19 cellular contexts compared by ENCODE assay signal in genomic region chr9:112325600-112325999, GRCh38. TPM values are rescaled to one million over a fixed set of nuclear protein-coding genes. Genes with fewer than 3 reads are reported as not detected.
DNase-seq lines count a peak whose midpoint lies in the region; ATAC-seq, FAIRE-seq and TF ChIP-seq lines count a peak whose summit lies in the region.
"Had no signal": no experiment of that assay in that cellular context is flagged by ENCODE, and none has a peak within 500 bp of the region (broad histone marks: within the 10 kb centered on the region; RNA-seq: fewer than 3 reads in every experiment).

No MANE protein-coding gene starts in this region.

- H3K9ac ChIP-seq in K562 (ENCODE audit: insufficient read depth in 1 of 2, low read depth in 2 of 2, low read length in 2 of 2): no peak overlapping the region
- H3K9ac ChIP-seq: BLaER1 had no signal

- H3K9me1 ChIP-seq in K562 (ENCODE audit: control insufficient read depth, insufficient read depth, low read length): no peaks in the 10 kb centered on the region

- BruUV-seq in K562 (replicated peaks; lab: Mats Ljungman, UMichigan): no TSS peak

- no peak for DNase-seq in activated naive CD8-positive, alpha-beta T cell treated with anti-CD3 and anti-CD28 coated beads for 36 hours
- DNase-seq in K562 (ENCODE audit: extremely low read depth in 1 of 4, low spot score in 3 of 4) (no peak), naive B cell (no peak), type B pancreatic cell (ENCODE audit: extremely low spot score, unreplicated experiment) (no peak), mesenteric fat pad (ENCODE audit: low spot score) (no peak), small intestine (no peak), foreskin keratinocyte (no peak)
- DNase-seq: activated CD4-positive, CD25-positive, alpha-beta regulatory T cell treated with anti-CD3 and anti-CD28 coated beads, Interleukin-2, amount 50 U/mL, for 72 hours; erythroblast; left cardiac atrium; MG63; NCI-H1417 treated with DMSO at 0.1 percent for 48 hours; NCI-H2171 treated with DMSO at 0.1 percent for 48 hours; NCI-H526; substantia nigra had no signal

- no peak for TF ChIP-seq CTCF in K562 (IDR thresholded peaks at IDR 0.05 in 2 of 3, conservative IDR thresholded peaks at IDR 0.05 in 1 of 3; ENCODE audit: insufficient read depth in 2 of 3, low read depth in 1 of 3, low read length in 3 of 3)
- TF ChIP-seq CTCF in type B pancreatic cell (conservative IDR thresholded peaks at IDR 0.05): no peak
- TF ChIP-seq CTCF in foreskin keratinocyte (conservative IDR thresholded peaks at IDR 0.05): no peak

- H2AFZ ChIP-seq in K562 (ENCODE audit: low read depth, low read length): no peak overlapping the region

- H3K4me3 ChIP-seq in K562 (no peak overlapping the region), small intestine (ENCODE audit: low read depth in 1 of 2, low read length in 2 of 2) (no peak overlapping the region)
- H3K4me3 ChIP-seq: BLaER1, cardiac muscle cell, MG63, vagina had no signal

- CTCF ChIA-PET in K562 (lab: Yijun Ruan, JAX; ENCODE audit: low intra/inter-chr PET ratio): no interaction called here

- peaks cover 73% of the 10 kb centered on the region for H3K4me1 Mint-ChIP-seq in activated naive CD8-positive, alpha-beta T cell (ENCODE audit: low read depth)
- H3K4me1 Mint-ChIP-seq in activated naive CD8-positive, alpha-beta T cell treated with anti-CD3 and anti-CD28 coated beads for 36 hours: peaks cover 48% of the 10 kb centered on the region
- H3K4me1 Mint-ChIP-seq in naive B cell: peaks cover 56 to 90% (median 59%) of the 10 kb centered on the region in 3 donors
- H3K4me1 Mint-ChIP-seq in type B pancreatic cell (ENCODE audit: unreplicated experiment): peaks cover 28% of the 10 kb centered on the region

- H3K27me3 Mint-ChIP-seq in activated naive CD8-positive, alpha-beta T cell: no peaks in the 10 kb centered on the region
- H3K27me3 Mint-ChIP-seq in activated naive CD8-positive, alpha-beta T cell treated with anti-CD3 and anti-CD28 coated beads for 36 hours: no peaks in the 10 kb centered on the region
- no peaks in the 10 kb centered on the region for H3K27me3 Mint-ChIP-seq in naive B cell
- H3K27me3 Mint-ChIP-seq in type B pancreatic cell: no peaks in the 10 kb centered on the region

- H4K20me1 ChIP-seq in K562 (replicated peaks; ENCODE audit: control insufficient read depth, insufficient read depth, low read length): no peaks in the 10 kb centered on the region

- H3K4me3 Mint-ChIP-seq in activated naive CD8-positive, alpha-beta T cell: peak overlapping the region; percentile 7
- no peak overlapping the region for H3K4me3 Mint-ChIP-seq in activated naive CD8-positive, alpha-beta T cell treated with anti-CD3 and anti-CD28 coated beads for 36 hours
- H3K4me3 Mint-ChIP-seq in naive B cell (peak overlapping the region in 3 of 8 donors; percentile 18 to 65 (median 24)), type B pancreatic cell (peak overlapping the region; percentile 81)

- TF ChIP-seq EP300 in K562 (IDR thresholded peaks at IDR 0.05; ENCODE audit: low read length): no peak

- POLR2A ChIA-PET in K562 (lab: Yijun Ruan, JAX): interaction anchor here (0.8 to 3.1 kb wide), 3 partner anchors 11 to 212 kb away, joined by 3 to 19 read pairs (median 4); no protein-coding TSS in a partner anchor

- peak; percentile 6 for ATAC-seq in K562
- ATAC-seq in naive B cell (ENCODE audit: low read depth in 2 of 2): no peak
- ATAC-seq in foreskin keratinocyte: no peak
- ATAC-seq: left cardiac atrium had no signal

- in situ Hi-C loops in K562 (cut with MboI): no loop called here

- H3K4me1 ChIP-seq in K562 (replicated peaks in 1 of 2; ENCODE audit: control insufficient read depth in 2 of 2, insufficient read depth in 2 of 2, low read length in 2 of 2) (peaks cover 8 to 15% of the 10 kb centered on the region in 2 experiments; a peak in 3 of 5 replicates), small intestine (ENCODE audit: control insufficient read depth in 2 of 2, insufficient read depth in 1 of 2, low read depth in 1 of 2, low read length in 1 of 2) (peaks cover 3% of the 10 kb centered on the region in 2 donors), foreskin keratinocyte (peaks cover 50% of the 10 kb centered on the region)

- H3K27me3 ChIP-seq in K562 (ENCODE audit: control insufficient read depth in 2 of 2, insufficient read depth in 2 of 2, low read length in 2 of 2): no peaks in the 10 kb centered on the region
- no peaks in the 10 kb centered on the region for H3K27me3 ChIP-seq in small intestine (ENCODE audit: control insufficient read depth in 2 of 2, insufficient read depth in 2 of 2, low read length in 2 of 2)
- H3K27me3 ChIP-seq in foreskin keratinocyte: no peaks in the 10 kb centered on the region
- H3K27me3 ChIP-seq: BLaER1, cardiac muscle cell, MG63, vagina had no signal

- H3K79me2 ChIP-seq in K562 (ENCODE audit: control insufficient read depth, insufficient read depth, low read length): peaks cover 98% of the 10 kb centered on the region

- no peak overlapping the region for H3K4me2 ChIP-seq in K562 (ENCODE audit: insufficient read depth, low read length)
- H3K4me2 ChIP-seq: BLaER1 had no signal

- H3K36me3 ChIP-seq in K562 (ENCODE audit: control insufficient read depth, insufficient read depth, low read length): peaks cover 31% of the 10 kb centered on the region; the same call in 2 of the 3 replicates
- H3K36me3 ChIP-seq in small intestine (ENCODE audit: control insufficient read depth in 2 of 2, insufficient read depth in 2 of 2, low read length in 2 of 2): peaks cover 0 to 1% of the 10 kb centered on the region in 2 donors
- H3K36me3 ChIP-seq: cardiac muscle cell, vagina had no signal

- H3K27ac Mint-ChIP-seq in activated naive CD8-positive, alpha-beta T cell: peak overlapping the region; percentile 66
- H3K27ac Mint-ChIP-seq in activated naive CD8-positive, alpha-beta T cell treated with anti-CD3 and anti-CD28 coated beads for 36 hours: no peak overlapping the region
- H3K27ac Mint-ChIP-seq in naive B cell: peak overlapping the region in 5 of 6 donors; percentile 24 to 88 (median 35)
- H3K27ac Mint-ChIP-seq in type B pancreatic cell: peak overlapping the region; percentile 99

- TF ChIP-seq RAD21 in K562 (CRISPR knock-in tag; conservative IDR thresholded peaks at IDR 0.05 in 1 of 2, IDR thresholded peaks at IDR 0.05 in 1 of 2): no peak

- no peaks in the 10 kb centered on the region; the same call in 1 of the 2 replicates for H3K9me3 ChIP-seq in K562 (replicated peaks; ENCODE audit: control insufficient read depth, insufficient read depth, low read depth, low read length)
- H3K9me3 ChIP-seq in small intestine (ENCODE audit: control insufficient read depth, low read depth): no peaks in the 10 kb centered on the region
- H3K9me3 ChIP-seq: vagina had no signal

- peaks cover 25% of the 10 kb centered on the region for H3K36me3 Mint-ChIP-seq in activated naive CD8-positive, alpha-beta T cell
- H3K36me3 Mint-ChIP-seq in activated naive CD8-positive, alpha-beta T cell treated with anti-CD3 and anti-CD28 coated beads for 36 hours: peaks cover 50% of the 10 kb centered on the region
- H3K36me3 Mint-ChIP-seq in naive B cell: peaks cover 16 to 17% of the 10 kb centered on the region in 2 donors
- H3K36me3 Mint-ChIP-seq in type B pancreatic cell: peaks cover 28% of the 10 kb centered on the region

- peaks cover 9% of the 10 kb centered on the region for H3K9me3 Mint-ChIP-seq in activated naive CD8-positive, alpha-beta T cell (ENCODE audit: low read depth)
- H3K9me3 Mint-ChIP-seq in activated naive CD8-positive, alpha-beta T cell treated with anti-CD3 and anti-CD28 coated beads for 36 hours: peaks cover 20% of the 10 kb centered on the region
- H3K9me3 Mint-ChIP-seq in naive B cell (peaks cover 0 to 11% (median 3%) of the 10 kb centered on the region in 7 donors), type B pancreatic cell (peaks cover 14% of the 10 kb centered on the region)

- intact Hi-C loops in K562 (cut with micrococcal nuclease): no loop called here

- WGBS in K562 (ENCODE audit: insufficient coverage, low coverage, missing lambda C conversion rate): 79% methylated on average over 7 of the region's 8 CpGs
- WGBS in small intestine, 3 donors: 76 to 90% (median 78%) methylated on average over 8 of the region's 8 CpGs

- no peak for FAIRE-seq in K562 (lab: Jason Lieb, UNC)
- no peak for FAIRE-seq in small intestine (lab: Jason Lieb, UNC)

- H3K27ac ChIP-seq in K562 (ENCODE audit: extremely low read depth, low read depth, low read length) (peak overlapping the region; percentile 41; the same call in 1 of the 3 replicates), small intestine (ENCODE audit: low read depth in 1 of 2, low read length in 1 of 2) (no peak overlapping the region), foreskin keratinocyte (no peak overlapping the region)
- H3K27ac ChIP-seq: BLaER1, cardiac muscle cell, vagina had no signal

- TF ChIP-seq POLR2A in K562 (conservative IDR thresholded peaks at IDR 0.05): no peak

RNA-seq across cellular contexts. Expression of gene PTBP3, which starts 7.8 kb away (rescaled TPM):
- 100 to 1,000 TPM; 116 to 118 TPM for total RNA-seq in activated naive CD8-positive, alpha-beta T cell treated with anti-CD3 and anti-CD28 coated beads for 36 hours
- 83.3 and 94.4 TPM in 2 replicates for total RNA-seq in K562 (2011; cell fraction: chromatin; rRNA removed; ENCODE audit: low replicate concordance)
- total RNA-seq in K562 (2011; cell fraction: nucleolus; rRNA removed): 15.2 and 20.9 TPM in 2 replicates
- 43.6 and 84.2 TPM in 2 replicates for total RNA-seq in K562 (2011; cell fraction: nucleoplasm; rRNA removed)
- total RNA-seq in K562 (2014; rRNA removed): 36.9 and 44.4 TPM in 2 replicates
- 83.5 and 93.8 TPM in 2 replicates for total RNA-seq in K562 (2014; rRNA removed; fragmentation: Illumina TruSeq; extraction: Trizol)
- total RNA-seq in K562 (2015; rRNA removed; fragmentation: Illumina TruSeq; extraction: Trizol): 71.3 and 77.1 TPM in 2 replicates
- total RNA-seq in K562 (2021): 109 and 116 TPM in 2 replicates
- 132 and 151 TPM in 2 replicates for polyA plus RNA-seq in K562 (2011; rRNA removed)
- polyA plus RNA-seq in K562 (2011; cell fraction: cytosol; rRNA removed): 122 and 173 TPM in 2 replicates
- polyA plus RNA-seq in K562 (2011; cell fraction: nucleus; rRNA removed): 54.8 and 78.5 TPM in 2 replicates
- polyA plus RNA-seq in K562 (2012): 34.5 and 35.0 TPM in 2 replicates
- 60.3 and 68.0 TPM in 2 replicates for polyA plus RNA-seq in K562 (2014; fragmentation: Illumina TruSeq; extraction: Trizol)
- polyA plus RNA-seq in K562 (2014; fragmentation: Nextera tagmentation; extraction: Ambion mirVana): 10 to 100 TPM; 22.4 to 26.7 TPM
- polyA plus RNA-seq in K562 (2014; rRNA removed): 42.0 and 45.5 TPM in 2 replicates
- 252 and 271 TPM in 2 replicates for polyA minus RNA-seq in K562 (2011; rRNA and poly(A)+ RNA removed)
- polyA minus RNA-seq in K562 (2011; cell fraction: cytosol; rRNA and poly(A)+ RNA removed): 85.2 and 87.1 TPM in 2 replicates
- polyA minus RNA-seq in K562 (2011; cell fraction: nucleus; rRNA and poly(A)+ RNA removed): 22.9 and 43.9 TPM in 2 replicates
- 10 to 100 TPM; 23.8 to 61.3 (median 54.9) TPM for polyA plus RNA-seq in naive B cell (ENCODE audit: low read depth in 6 of 6)
- 78.6 and 174 TPM in 2 replicates for total RNA-seq in type B pancreatic cell (ENCODE audit: low replicate concordance)
- total RNA-seq in mesenteric fat pad: 53.6 TPM
- polyA plus RNA-seq in small intestine: 10 to 100 TPM; 19.7 to 28.9 (median 22.4) TPM
- 62.1 and 67.8 TPM in 2 replicates for total RNA-seq in foreskin keratinocyte
- 11.2 and 14.7 TPM in 2 replicates for polyA plus RNA-seq in foreskin keratinocyte

RNA-seq across cellular contexts. Expression of gene HSDL2, which starts 54.3 kb away (rescaled TPM):
- total RNA-seq in activated naive CD8-positive, alpha-beta T cell treated with anti-CD3 and anti-CD28 coated beads for 36 hours: 10 to 100 TPM; 21.4 to 22.3 TPM
- total RNA-seq in K562 (2011; cell fraction: chromatin; rRNA removed; ENCODE audit: low replicate concordance): 17.0 and 29.9 TPM in 2 replicates
- 11.0 and 12.2 TPM in 2 replicates for total RNA-seq in K562 (2011; cell fraction: nucleolus; rRNA removed)
- 15.3 and 17.0 TPM in 2 replicates for total RNA-seq in K562 (2011; cell fraction: nucleoplasm; rRNA removed)
- total RNA-seq in K562 (2014; rRNA removed) (22.8 and 23.1 TPM in 2 replicates), K562 (2014; rRNA removed; fragmentation: Illumina TruSeq; extraction: Trizol) (43.4 and 46.3 TPM in 2 replicates), K562 (2015; rRNA removed; fragmentation: Illumina TruSeq; extraction: Trizol) (37.6 and 40.3 TPM in 2 replicates), K562 (2021) (28.8 and 29.7 TPM in 2 replicates), type B pancreatic cell (ENCODE audit: low replicate concordance) (37.5 and 38.6 TPM in 2 replicates), mesenteric fat pad (90.0 TPM), foreskin keratinocyte (23.1 and 25.5 TPM in 2 replicates)
- polyA plus RNA-seq in K562 (2011; rRNA removed) (64.8 and 74.1 TPM in 2 replicates), K562 (2014; fragmentation: Illumina TruSeq; extraction: Trizol) (33.3 and 37.4 TPM in 2 replicates), K562 (2014; fragmentation: Nextera tagmentation; extraction: Ambion mirVana) (10 to 100 TPM; 32.7 to 35.6 TPM), K562 (2014; rRNA removed) (23.1 and 24.6 TPM in 2 replicates), naive B cell (ENCODE audit: low read depth in 6 of 6) (10 to 100 TPM; 24.0 to 42.3 (median 29.4) TPM), small intestine (10 to 100 TPM; 30.8 to 48.1 (median 32.2) TPM), foreskin keratinocyte (11.5 and 13.1 TPM in 2 replicates)
- 11.2 and 23.1 TPM in 2 replicates for polyA plus RNA-seq in K562 (2011; cell fraction: cytosol; rRNA removed)
- 7.7 and 15.4 TPM in 2 replicates for polyA plus RNA-seq in K562 (2011; cell fraction: nucleus; rRNA removed)
- polyA plus RNA-seq in K562 (2012): 29.3 and 34.5 TPM in 2 replicates
- 98.5 and 105 TPM in 2 replicates for polyA minus RNA-seq in K562 (2011; rRNA and poly(A)+ RNA removed)
- polyA minus RNA-seq in K562 (2011; cell fraction: cytosol; rRNA and poly(A)+ RNA removed): 31.7 and 40.8 TPM in 2 replicates
- polyA minus RNA-seq in K562 (2011; cell fraction: nucleus; rRNA and poly(A)+ RNA removed): 7.9 and 16.2 TPM in 2 replicates
